Comparison of ENCODE assay signal across 8 cellular contexts in the genomic region with DNA sequence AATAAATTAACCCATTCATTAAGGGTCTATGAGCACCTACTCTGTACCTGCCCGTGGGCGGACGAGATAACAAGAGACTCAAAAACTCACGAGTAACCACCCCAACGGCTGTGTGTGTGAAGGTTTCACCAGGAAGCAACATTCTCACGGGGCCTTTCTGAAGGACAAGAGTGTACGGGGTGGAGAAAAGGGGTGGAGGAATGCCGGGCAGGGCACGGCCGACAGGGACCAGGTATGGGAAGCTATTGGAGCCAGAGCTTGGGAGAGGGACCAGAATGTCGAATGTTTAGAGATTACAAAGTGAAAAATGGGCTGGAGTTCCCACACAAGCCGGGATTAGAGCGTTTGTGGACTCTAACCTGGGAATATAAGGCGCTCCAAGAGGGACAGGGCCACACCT. TPM values are rescaled to one million over a fixed set of nuclear protein-coding genes. Genes with fewer than 3 reads are reported as not detected.
A peak's percentile ranks its signal among the peaks of the same experiment; 100 is the strongest.
DNase-seq lines count a peak whose midpoint lies in the region; ATAC-seq and TF ChIP-seq lines count a peak whose summit lies in the region.

No MANE protein-coding gene starts in this region.

- CTCF ChIA-PET in RWPE1 (lab: Yijun Ruan, JAX), result no interaction called here

- WGBS in esophagus squamous epithelium, 2 donors, result 14 to 35% methylated on average over 14 of the region's 14 CpGs
- 18% methylated on average over 14 of the region's 14 CpGs for WGBS in prostate gland

- H3K9me3 ChIP-seq in esophagus squamous epithelium, result no peaks in the 10 kb centered on the region
- no peaks in the 10 kb centered on the region for H3K9me3 ChIP-seq in prostate gland

- TF ChIP-seq CTCF in GM06990 (IDR thresholded peaks at IDR 0.05; ENCODE audit: insufficient read depth, low read length, poor library complexity, severe bottlenecking), result no peak
- no peak for TF ChIP-seq CTCF in RWPE1 (conservative IDR thresholded peaks at IDR 0.05; ENCODE audit: low read depth)
- no peak for TF ChIP-seq CTCF in esophagus squamous epithelium (IDR thresholded peaks at IDR 0.05)
- no peak for TF ChIP-seq CTCF in prostate gland (IDR thresholded peaks at IDR 0.05)

- DNase-seq in GM06990 (ENCODE audit: extremely low read depth, insufficient read length) (no peak), RWPE1 (ENCODE audit: low spot score) (peak; percentile 24), esophagus squamous epithelium (lab: John Stamatoyannopoulos, UW) (no peak), prostate gland (ENCODE audit: low spot score) (peak; percentile 49), germinal center (ENCODE audit: low spot score) (no peak), posterior cingulate gyrus (no peak), substantia nigra (lab: John Stamatoyannopoulos, UW) (no peak)

- H3K4me1 ChIP-seq in esophagus squamous epithelium (peaks cover 43 to 84% (median 49%) of the 10 kb centered on the region in 3 donors), prostate gland (replicated peaks) (peaks cover 7% of the 10 kb centered on the region)

- TF ChIP-seq POLR2A in esophagus squamous epithelium (IDR thresholded peaks at IDR 0.05) (no peak), prostate gland (IDR thresholded peaks at IDR 0.05) (no peak)

- no peak for ATAC-seq in HG02610 (IDR thresholded peaks at IDR 0.05; ENCODE audit: unreplicated experiment)

- intact Hi-C loops in esophagus squamous epithelium (cut with DNase I) (loop anchor here (10.0 kb wide), 1 partner anchor 207 kb away; the partner anchor contains the start of gene UNC93B1), prostate gland (cut with DNase I) (no loop called here), posterior cingulate gyrus (cut with DNase I) (loop anchor here (5.0 to 10.0 kb wide), 2 partner anchors 89 to 163 kb away; partner anchors contain the start of gene CHKA)

- POLR2A ChIA-PET in RWPE1 (lab: Yijun Ruan, JAX; ENCODE audit: low non-redundant PET), result no interaction called here

- 0 out of 2 replicates have a peak overlapping the region, but pooled peaks have one; percentile 4 for H3K4me3 ChIP-seq in GM06990 (replicated peaks; ENCODE audit: low read depth, low read length)
- H3K4me3 ChIP-seq in esophagus squamous epithelium, result peak overlapping the region; percentile 79 to 93 (median 92)
- H3K4me3 ChIP-seq in prostate gland, result peak overlapping the region; percentile 66 to 92

- peaks cover 4% of the 10 kb centered on the region; the same call in 1 of the 2 replicates for H3K27me3 ChIP-seq in GM06990 (replicated peaks; ENCODE audit: control insufficient read depth, insufficient read depth, low read length)
- H3K27me3 ChIP-seq in esophagus squamous epithelium, result no peaks in the 10 kb centered on the region
- H3K27me3 ChIP-seq in prostate gland (replicated peaks; ENCODE audit: insufficient read depth), result no peaks in the 10 kb centered on the region

- H3K27ac ChIP-seq in RWPE1 (no peak overlapping the region), esophagus squamous epithelium (peak overlapping the region in 2 of 4 donors; percentile 92 to 97), prostate gland (peak overlapping the region; percentile 98 to 99), substantia nigra (ENCODE audit: low read depth, low read length, poor library complexity, severe bottlenecking) (no peak overlapping the region)

- no peaks in the 10 kb centered on the region for H3K36me3 ChIP-seq in GM06990 (ENCODE audit: control insufficient read depth, insufficient read depth, low read length)
- H3K36me3 ChIP-seq in esophagus squamous epithelium, result no peaks in the 10 kb centered on the region
- H3K36me3 ChIP-seq in prostate gland, result no peaks in the 10 kb centered on the region

RNA-seq across cellular contexts. Expression of gene KMT5B, which starts 1.6 kb away (rescaled TPM):
- 10 to 100 TPM; 18.4 to 37.6 (median 21.9) TPM for total RNA-seq in esophagus squamous epithelium
- total RNA-seq in prostate gland, result 10 to 100 TPM; 41.0 to 57.7 TPM

Comparison
In these comparisons a context has a peak if more than half of its experiments do, and no peak if none do; other contexts are left out.
1. DNase-seq: peak in RWPE1 (single experiment) and prostate gland (single experiment); none in GM06990 (single experiment), esophagus squamous epithelium (single experiment), germinal center (single experiment), posterior cingulate gyrus (0 of 10) and substantia nigra (0 of 49).
2. H3K4me3 ChIP-seq: peak in every context shown above with its lines; median percentile 92 in esophagus squamous epithelium; 79 in prostate gland; 4 in GM06990.
3. H3K27ac ChIP-seq: peak in prostate gland (2 of 2); none in RWPE1 (single experiment) and substantia nigra (single experiment).